In genomic region chr7:45026013-45026412, GRCh38 we compare ENCODE assay signal across 15 cellular contexts.
DNase-seq lines count a peak whose midpoint lies in the region; ATAC-seq and TF ChIP-seq lines count a peak whose summit lies in the region.
"Had no signal": no experiment of that assay in that cellular context is flagged by ENCODE, and none has a peak within 500 bp of the region (broad histone marks: within the 10 kb centered on the region; RNA-seq: fewer than 3 reads in every experiment).

No MANE protein-coding gene starts in this region.

- CTCF ChIA-PET in activated naive CD4-positive, alpha-beta T cell treated with anti-CD3 and anti-CD28 coated beads, Interleukin-2, amount 10 ng/mL, durations not matched to agents 7 days and 5 days (lab: Charles Lee): interaction anchor here (0.8 to 1.2 kb wide), 3 partner anchors 12 to 52 kb away, joined by 3 read pairs; no protein-coding TSS in a partner anchor

- no peak overlapping the region for H3K27ac ChIP-seq in OCI-LY3 (ENCODE audit: low read length)

- no peaks in the 10 kb centered on the region for H3K9me3 Mint-ChIP-seq in activated naive CD4-positive, alpha-beta T cell treated with anti-CD3 and anti-CD28 coated beads, Interleukin-2, amount 10 ng/mL, durations not matched to agents 7 days and 5 days
- no peaks in the 10 kb centered on the region for H3K9me3 Mint-ChIP-seq in central memory CD8-positive, alpha-beta T cell
- no peaks in the 10 kb centered on the region for H3K9me3 Mint-ChIP-seq in stimulated activated naive CD8-positive, alpha-beta T cell treated with anti-CD3 and anti-CD28 coated beads, Interleukin-15, amount 100 ng/mL, for 72 hours

- peaks cover 15% of the 10 kb centered on the region for H3K36me3 ChIP-seq in OCI-LY3 (replicated peaks; ENCODE audit: low read depth, low read length)

- H3K9ac ChIP-seq in OCI-LY3 (ENCODE audit: low read length): no peak overlapping the region

- peaks cover 65% of the 10 kb centered on the region for H3K4me1 Mint-ChIP-seq in activated naive CD4-positive, alpha-beta T cell treated with anti-CD3 and anti-CD28 coated beads, Interleukin-2, amount 10 ng/mL, durations not matched to agents 7 days and 5 days
- H3K4me1 Mint-ChIP-seq in central memory CD8-positive, alpha-beta T cell: peaks cover 60% of the 10 kb centered on the region
- peaks cover 70% of the 10 kb centered on the region for H3K4me1 Mint-ChIP-seq in stimulated activated naive CD8-positive, alpha-beta T cell treated with anti-CD3 and anti-CD28 coated beads, Interleukin-15, amount 100 ng/mL, for 72 hours

- H3K4me1 ChIP-seq in OCI-LY3 (ENCODE audit: low read length): peaks cover 33% of the 10 kb centered on the region

- no peak for ATAC-seq in central memory CD8-positive, alpha-beta T cell (replicated peaks; ENCODE audit: extremely low read depth, poor library complexity, severe bottlenecking)
- no peak for ATAC-seq in stimulated activated naive CD8-positive, alpha-beta T cell treated with anti-CD3 and anti-CD28 coated beads, Interleukin-15, amount 100 ng/mL, for 72 hours

- peak overlapping the region; percentile 38 for H3K4me3 Mint-ChIP-seq in activated naive CD4-positive, alpha-beta T cell treated with anti-CD3 and anti-CD28 coated beads, Interleukin-2, amount 10 ng/mL, durations not matched to agents 7 days and 5 days
- peak overlapping the region; percentile 50 for H3K4me3 Mint-ChIP-seq in central memory CD8-positive, alpha-beta T cell
- H3K4me3 Mint-ChIP-seq in stimulated activated naive CD8-positive, alpha-beta T cell treated with anti-CD3 and anti-CD28 coated beads, Interleukin-15, amount 100 ng/mL, for 72 hours: peak overlapping the region; percentile 29 to 31

- peaks cover 14% of the 10 kb centered on the region; the same call in 1 of the 2 replicates for H4K20me1 ChIP-seq in OCI-LY3 (ENCODE audit: insufficient read depth, low read length)

- H3K79me2 ChIP-seq in OCI-LY3 (ENCODE audit: low read length): peaks cover 20% of the 10 kb centered on the region

- TF ChIP-seq CTCF in OCI-LY3 (IDR thresholded peaks at IDR 0.05; ENCODE audit: low read depth, low read length): no peak

- no peaks in the 10 kb centered on the region for H3K27me3 Mint-ChIP-seq in activated naive CD4-positive, alpha-beta T cell treated with anti-CD3 and anti-CD28 coated beads, Interleukin-2, amount 10 ng/mL, durations not matched to agents 7 days and 5 days
- no peaks in the 10 kb centered on the region for H3K27me3 Mint-ChIP-seq in central memory CD8-positive, alpha-beta T cell
- no peaks in the 10 kb centered on the region for H3K27me3 Mint-ChIP-seq in stimulated activated naive CD8-positive, alpha-beta T cell treated with anti-CD3 and anti-CD28 coated beads, Interleukin-15, amount 100 ng/mL, for 72 hours

- peak overlapping the region; percentile 87 for H3K4me2 ChIP-seq in OCI-LY3 (ENCODE audit: low read length)

- peaks cover 67% of the 10 kb centered on the region for H3K36me3 Mint-ChIP-seq in activated naive CD4-positive, alpha-beta T cell treated with anti-CD3 and anti-CD28 coated beads, Interleukin-2, amount 10 ng/mL, durations not matched to agents 7 days and 5 days
- H3K36me3 Mint-ChIP-seq in central memory CD8-positive, alpha-beta T cell (ENCODE audit: insufficient read depth): peaks cover 17% of the 10 kb centered on the region

- no peaks in the 10 kb centered on the region for H3K27me3 ChIP-seq in OCI-LY3 (ENCODE audit: low read depth, low read length)
- H3K27me3 ChIP-seq: right lobe of liver had no signal

- no peak overlapping the region for H2AFZ ChIP-seq in OCI-LY3 (ENCODE audit: low read depth, low read length)

- H3K9me3 ChIP-seq in OCI-LY3 (ENCODE audit: insufficient read depth, low read length): peaks cover 6% of the 10 kb centered on the region; the same call in 1 of the 2 replicates
- H3K9me3 ChIP-seq: right lobe of liver had no signal

- DNase-seq in activated naive CD4-positive, alpha-beta T cell treated with anti-CD3 and anti-CD28 coated beads, Interleukin-2, amount 10 ng/mL, durations not matched to agents 7 days and 5 days: no peak
- no peak for DNase-seq in activated naive CD4-positive, alpha-beta T cell treated with anti-CD3 and anti-CD28 coated beads, Interleukin-2, amount 50 U/mL, for 16 hours
- no peak for DNase-seq in central memory CD8-positive, alpha-beta T cell (ENCODE audit: low spot score in 2 of 2)
- DNase-seq in stimulated activated naive CD8-positive, alpha-beta T cell treated with anti-CD3 and anti-CD28 coated beads, Interleukin-15, amount 100 ng/mL, for 72 hours: no peak
- no peak for DNase-seq in effector CD4-positive, alpha-beta T cell
- DNase-seq in stimulated activated CD4-positive, alpha-beta T cell treated with anti-CD3 and anti-CD28 coated beads, Interleukin-12 subunit alpha, Interleukin-12 subunit beta, amount 100 ng/mL, for 4 hours: no peak
- DNase-seq in NCI-H1092 treated with DMSO at 0.1 percent for 48 hours (lab: John Stamatoyannopoulos, UW): no peak
- DNase-seq: DMS 273 treated with DMSO at 0.1 percent for 48 hours; foreskin fibroblast; NCI-H1436; NCI-H226; stimulated activated CD4-positive, alpha-beta T cell treated with anti-CD3 and anti-CD28 coated beads, Interleukin-4, amount 100 ng/mL, for 4 hours had no signal

- peak overlapping the region; percentile 95 for H3K27ac Mint-ChIP-seq in activated naive CD4-positive, alpha-beta T cell treated with anti-CD3 and anti-CD28 coated beads, Interleukin-2, amount 10 ng/mL, durations not matched to agents 7 days and 5 days
- peak overlapping the region; percentile 86 for H3K27ac Mint-ChIP-seq in central memory CD8-positive, alpha-beta T cell (ENCODE audit: low read depth)
- no peak overlapping the region for H3K27ac Mint-ChIP-seq in stimulated activated naive CD8-positive, alpha-beta T cell treated with anti-CD3 and anti-CD28 coated beads, Interleukin-15, amount 100 ng/mL, for 72 hours

- H3K4me3 ChIP-seq in OCI-LY3 (ENCODE audit: low read length): no peak overlapping the region
- H3K4me3 ChIP-seq: lung, right lobe of liver had no signal

Comparison
In these comparisons a context has a peak if more than half of its experiments do, and no peak if none do; other contexts are left out.
1. H3K27ac Mint-ChIP-seq: peak in activated naive CD4-positive, alpha-beta T cell treated with anti-CD3 and anti-CD28 coated beads, Interleukin-2, amount 10 ng/mL, durations not matched to agents 7 days and 5 days (single experiment) and central memory CD8-positive, alpha-beta T cell (single experiment); none in stimulated activated naive CD8-positive, alpha-beta T cell treated with anti-CD3 and anti-CD28 coated beads, Interleukin-15, amount 100 ng/mL, for 72 hours (0 of 2).
2. Peak in every context shown above with its lines, with median percentiles within 50 percentile points of each other: H3K4me3 Mint-ChIP-seq.